ENCODE assay signal across 20 cellular contexts in genomic region chr3:175224051-175224450, GRCh38.
DNase-seq lines count a peak whose midpoint lies in the region; ATAC-seq and TF ChIP-seq lines count a peak whose summit lies in the region.
"Had no signal": no experiment of that assay in that cellular context is flagged by ENCODE, and none has a peak within 500 bp of the region (broad histone marks: within the 10 kb centered on the region; RNA-seq: fewer than 3 reads in every experiment).

No MANE protein-coding gene starts in this region.

- H3K36me3 Mint-ChIP-seq in GM23338 (ENCODE audit: low read depth): no peaks in the 10 kb centered on the region
- H3K36me3 Mint-ChIP-seq: stimulated activated naive B cell treated with anti-CD40 and anti-IgM and Interleukin-4, amounts not matched to agents 10 μg/mL and 1 μg/mL and 100 μg/mL, for 72 hours had no signal

- no peaks in the 10 kb centered on the region for H3F3A ChIP-seq in GM23338 (replicated peaks; ENCODE audit: low read depth)
- H3F3A ChIP-seq in GM23248 (ENCODE audit: insufficient read depth): no peaks in the 10 kb centered on the region

- no peaks in the 10 kb centered on the region for H3K9me2 ChIP-seq in GM23338 (ENCODE audit: insufficient read depth)
- no peaks in the 10 kb centered on the region; the same call in 1 of the 2 replicates for H3K9me2 ChIP-seq in GM23248 (ENCODE audit: insufficient read depth)

- no peak overlapping the region for H3K27ac ChIP-seq in GM23338 (ENCODE audit: low read depth)
- H3K27ac ChIP-seq in liver (ENCODE audit: low read depth in 1 of 2, low read length in 2 of 2): no peak overlapping the region
- H3K27ac ChIP-seq in GM23248: no peak overlapping the region
- H3K27ac ChIP-seq: cardiac muscle cell, parathyroid adenoma, RWPE1 had no signal

- DNase-seq in GM23338 (ENCODE audit: low spot score): no peak
- peak; percentile 100 for DNase-seq in NCI-H146 (lab: John Stamatoyannopoulos, UW)
- DNase-seq in UCSD-AML1 (lab: John Stamatoyannopoulos, UW; ENCODE audit: unreplicated experiment): peak; percentile 6
- no peak for DNase-seq in RPMI8226
- DNase-seq in activated T-cell treated with anti-CD3 and anti-CD28 coated beads, Interleukin-2, amount 50 U/mL, for 1 hour: no peak
- DNase-seq in GM23248: no peak
- DNase-seq: DMS53; effector memory CD4-positive, alpha-beta T cell; left colon; NCI-H1436; NK-92 treated with Interleukin-12 subunit alpha and Interleukin-12 subunit beta, amount 100 ng/mL, for 24 hours; stimulated activated naive B cell treated with anti-CD40 and anti-IgM and Interleukin-4, amounts not matched to agents 10 μg/mL and 1 μg/mL and 100 μg/mL, for 72 hours; trophoblast cell had no signal

- peak in 1 of 2 donors; percentile 37 for TF ChIP-seq RAD21 in liver (IDR thresholded peaks at IDR 0.05)

- H3K4me2 ChIP-seq in GM23338 (no peak overlapping the region), GM23248 (ENCODE audit: unreplicated experiment) (no peak overlapping the region)
- H3K4me2 ChIP-seq: smooth muscle cell had no signal

- H3K9me3 ChIP-seq in liver (ENCODE audit: control insufficient read depth in 4 of 4, low read length in 3 of 4) (no peaks in the 10 kb centered on the region), GM23248 (ENCODE audit: low read depth) (no peaks in the 10 kb centered on the region)

- H3K4me3 ChIP-seq in GM23338 (no peak overlapping the region), liver (ENCODE audit: low read depth in 1 of 3, low read length in 3 of 3) (no peak overlapping the region), GM23248 (no peak overlapping the region)
- H3K4me3 ChIP-seq: cardiac muscle cell, smooth muscle cell had no signal

- no peaks in the 10 kb centered on the region for H3K9me3 Mint-ChIP-seq in GM23338
- H3K9me3 Mint-ChIP-seq: stimulated activated naive B cell treated with anti-CD40 and anti-IgM and Interleukin-4, amounts not matched to agents 10 μg/mL and 1 μg/mL and 100 μg/mL, for 72 hours had no signal

- H3K36me3 ChIP-seq in GM23338 (ENCODE audit: insufficient read depth): no peaks in the 10 kb centered on the region
- no peaks in the 10 kb centered on the region for H3K36me3 ChIP-seq in liver (ENCODE audit: control insufficient read depth in 4 of 4, insufficient read depth in 3 of 4, low read depth in 1 of 4, low read length in 3 of 4)
- H3K36me3 ChIP-seq in GM23248 (ENCODE audit: low read depth): no peaks in the 10 kb centered on the region
- H3K36me3 ChIP-seq: cardiac muscle cell had no signal

- no peak overlapping the region for H3K4me3 Mint-ChIP-seq in GM23338
- H3K4me3 Mint-ChIP-seq: stimulated activated naive B cell treated with anti-CD40 and anti-IgM and Interleukin-4, amounts not matched to agents 10 μg/mL and 1 μg/mL and 100 μg/mL, for 72 hours had no signal

- no peaks in the 10 kb centered on the region for H3K27me3 Mint-ChIP-seq in GM23338 (ENCODE audit: insufficient read depth, low read depth, poor library complexity)
- H3K27me3 Mint-ChIP-seq: stimulated activated naive B cell treated with anti-CD40 and anti-IgM and Interleukin-4, amounts not matched to agents 10 μg/mL and 1 μg/mL and 100 μg/mL, for 72 hours had no signal

- in situ Hi-C loops in GM23248 (cut with MboI): no loop called here

- ATAC-seq in GM23338 (no peak), HG02970 (IDR thresholded peaks at IDR 0.05; ENCODE audit: low FRiP score, unreplicated experiment) (no peak)
- ATAC-seq: activated CD4-positive, CD25-positive, alpha-beta regulatory T cell treated with anti-CD3 and anti-CD28 coated beads, Interleukin-2, amount 50 U/mL, for 24 hours; left colon; stimulated activated naive B cell treated with anti-CD40 and anti-IgM and Interleukin-4, amounts not matched to agents 10 μg/mL and 1 μg/mL and 100 μg/mL, for 72 hours had no signal

- no peaks in the 10 kb centered on the region for H3K4me1 ChIP-seq in GM23338 (ENCODE audit: insufficient read depth)
- peaks cover 0 to 7% (median 0%) of the 10 kb centered on the region in 4 donors for H3K4me1 ChIP-seq in liver (ENCODE audit: control insufficient read depth in 4 of 4, insufficient read depth in 4 of 4, low read length in 3 of 4)
- H3K4me1 ChIP-seq in GM23248 (ENCODE audit: insufficient read depth): no peaks in the 10 kb centered on the region
- H3K4me1 ChIP-seq: parathyroid adenoma had no signal

- H3K79me2 ChIP-seq in GM23338 (replicated peaks; ENCODE audit: insufficient read depth): no peaks in the 10 kb centered on the region
- H3K79me2 ChIP-seq in GM23248 (ENCODE audit: insufficient read depth): no peaks in the 10 kb centered on the region
- H3K79me2 ChIP-seq: parathyroid adenoma had no signal

- TF ChIP-seq CTCF in GM23338 (conservative IDR thresholded peaks at IDR 0.05; ENCODE audit: low read depth in 2 of 2) (no peak), liver (IDR thresholded peaks at IDR 0.05; ENCODE audit: low read depth, low read length, missing input control) (no peak)

- H3K27me3 ChIP-seq in GM23338 (ENCODE audit: insufficient read depth) (no peaks in the 10 kb centered on the region), liver (ENCODE audit: control insufficient read depth in 4 of 4, insufficient read depth in 4 of 4, low read length in 3 of 4) (no peaks in the 10 kb centered on the region), GM23248 (replicated peaks; ENCODE audit: insufficient read depth) (no peaks in the 10 kb centered on the region)
- H3K27me3 ChIP-seq: cardiac muscle cell had no signal

- H3K9ac ChIP-seq in liver (ENCODE audit: low read depth in 1 of 2, low read length in 2 of 2): no peak overlapping the region
- no peak overlapping the region for H3K9ac ChIP-seq in GM23248
- H3K9ac ChIP-seq: parathyroid adenoma had no signal

- no peaks in the 10 kb centered on the region for H4K20me1 ChIP-seq in GM23338 (replicated peaks; ENCODE audit: insufficient read depth)
- no peaks in the 10 kb centered on the region for H4K20me1 ChIP-seq in GM23248 (ENCODE audit: insufficient read depth)

- H2AFZ ChIP-seq in GM23338: peak overlapping the region; percentile 6; the same call in 1 of the 2 replicates
- no peak overlapping the region for H2AFZ ChIP-seq in GM23248
- H2AFZ ChIP-seq: parathyroid adenoma had no signal

- H3K4me1 Mint-ChIP-seq in GM23338: no peaks in the 10 kb centered on the region
- H3K4me1 Mint-ChIP-seq: stimulated activated naive B cell treated with anti-CD40 and anti-IgM and Interleukin-4, amounts not matched to agents 10 μg/mL and 1 μg/mL and 100 μg/mL, for 72 hours had no signal

- H3K27ac Mint-ChIP-seq in GM23338: no peak overlapping the region
- H3K27ac Mint-ChIP-seq: stimulated activated naive B cell treated with anti-CD40 and anti-IgM and Interleukin-4, amounts not matched to agents 10 μg/mL and 1 μg/mL and 100 μg/mL, for 72 hours had no signal

- WGBS in liver: 43% methylated on average over 6 of the region's 6 CpGs
- 86 to 87% methylated on average over 6 of the region's 6 CpGs for WGBS in GM23248 (ENCODE audit: low coverage in 1 of 2, low lambda C conversion rate in 2 of 2, missing lambda C conversion rate in 2 of 2), 2 experiments

TF ChIP-seq in GM23338, 12 proteins besides CTCF, POLR2A, EP300 and RAD21:
- TF ChIP-seq STAT1 (IDR thresholded peaks at IDR 0.05; ENCODE audit: unreplicated experiment) (no peak), ETS1 (IDR thresholded peaks at IDR 0.05) (no peak), EZH2 (IDR thresholded peaks at IDR 0.05; ENCODE audit: low read depth, unreplicated experiment) (no peak)

TF ChIP-seq in liver, 16 proteins besides CTCF, POLR2A, EP300 and RAD21 (continues in another document):
- TF ChIP-seq FOXA2 (IDR thresholded peaks at IDR 0.05) (no peak), REST (IDR thresholded peaks at IDR 0.05) (no peak), RXRA (IDR thresholded peaks at IDR 0.05) (peak; percentile 7 to 26), ATF3 (IDR thresholded peaks at IDR 0.05) (no peak), GABPA (IDR thresholded peaks at IDR 0.05 in 1 of 2, conservative IDR thresholded peaks at IDR 0.05 in 1 of 2) (peak; percentile 67 to 77), TAF1 (conservative IDR thresholded peaks at IDR 0.05) (no peak), YY1 (IDR thresholded peaks at IDR 0.05) (peak; percentile 97), HNF4G (IDR thresholded peaks at IDR 0.05) (peak; percentile 17), NR2F2 (IDR thresholded peaks at IDR 0.05) (no peak), SP1 (IDR thresholded peaks at IDR 0.05) (peak; percentile 55), EGR1 (IDR thresholded peaks at IDR 0.05; ENCODE audit: low read depth in 2 of 2) (no peak), MAX (IDR thresholded peaks at IDR 0.05) (peak; percentile 19), JUND (IDR thresholded peaks at IDR 0.05) (peak in 1 of 2 donors; percentile 11), HNF4A (conservative IDR thresholded peaks at IDR 0.05) (peak; percentile 36 to 61)

Comparison
In these comparisons a context has a peak if more than half of its experiments do, and no peak if none do; other contexts are left out.
1. DNase-seq: peak in NCI-H146 (single experiment) and UCSD-AML1 (single experiment); none in GM23338 (single experiment), RPMI8226 (single experiment), activated T-cell treated with anti-CD3 and anti-CD28 coated beads, Interleukin-2, amount 50 U/mL, for 1 hour (single experiment) and GM23248 (single experiment).